In genomic region chr1:121365732-121366131, GRCh38 we compare ENCODE assay signal across 8 cellular contexts.
DNase-seq lines count a peak whose midpoint lies in the region; ATAC-seq and TF ChIP-seq lines count a peak whose summit lies in the region.
"Not testable (repeated sequence)": the region's sequence is repeated elsewhere in the genome, so short reads cannot be mapped to it uniquely, and the experiment has no call there.

No MANE protein-coding gene starts in this region.

- H3K4me1 ChIP-seq in CD8-positive, alpha-beta memory T cell (ENCODE audit: insufficient read depth, low read length), result not testable (repeated sequence)

- POLR2A ChIA-PET in CD8-positive, alpha-beta memory T cell (lab: Charles Lee); activated CD8-positive, alpha-beta T cell treated with anti-CD3 and anti-CD28 coated beads, Interleukin-2, amount 10 ng/mL, durations not matched to agents 7 days and 5 days (lab: Charles Lee): not testable (repeated sequence)

- TF ChIP-seq CTCF in foreskin fibroblast (IDR thresholded peaks at IDR 0.05; ENCODE audit: low read depth, low read length), result not testable (repeated sequence)

- intact Hi-C loops in activated naive CD4-positive, alpha-beta T cell treated with anti-CD3 and anti-CD28 coated beads for 36 hours (cut with micrococcal nuclease), result not testable (repeated sequence)

- H3K36me3 Mint-ChIP-seq in CD8-positive, alpha-beta memory T cell; activated CD8-positive, alpha-beta T cell treated with anti-CD3 and anti-CD28 coated beads, Interleukin-2, amount 10 ng/mL, durations not matched to agents 7 days and 5 days (ENCODE audit: low read depth); activated naive CD4-positive, alpha-beta T cell treated with anti-CD3 and anti-CD28 coated beads for 36 hours (ENCODE audit: low read depth); stimulated activated naive B cell treated with anti-CD40 and anti-IgM and Interleukin-4, amounts not matched to agents 10 μg/mL and 1 μg/mL and 100 μg/mL, for 72 hours: not testable (repeated sequence)

- ATAC-seq in HG03175 (IDR thresholded peaks at IDR 0.05; ENCODE audit: unreplicated experiment), result peak; percentile 54
- peak; percentile 63 for ATAC-seq in activated CD8-positive, alpha-beta T cell treated with anti-CD3 and anti-CD28 coated beads, Interleukin-2, amount 10 ng/mL, durations not matched to agents 7 days and 5 days
- ATAC-seq in stimulated activated naive B cell treated with anti-CD40 and anti-IgM and Interleukin-4, amounts not matched to agents 10 μg/mL and 1 μg/mL and 100 μg/mL, for 72 hours (replicated peaks), result peak; percentile 73 to 81

- CTCF ChIA-PET in CD8-positive, alpha-beta memory T cell (lab: Charles Lee); activated CD8-positive, alpha-beta T cell treated with anti-CD3 and anti-CD28 coated beads, Interleukin-2, amount 10 ng/mL, durations not matched to agents 7 days and 5 days (lab: Charles Lee); activated naive CD4-positive, alpha-beta T cell treated with anti-CD3 and anti-CD28 coated beads for 36 hours (lab: Charles Lee): not testable (repeated sequence)

- H3K36me3 ChIP-seq in CD8-positive, alpha-beta memory T cell (ENCODE audit: insufficient read depth, low read length), result not testable (repeated sequence)

- H3K4me3 Mint-ChIP-seq in CD8-positive, alpha-beta memory T cell; activated CD8-positive, alpha-beta T cell treated with anti-CD3 and anti-CD28 coated beads, Interleukin-2, amount 10 ng/mL, durations not matched to agents 7 days and 5 days; activated naive CD4-positive, alpha-beta T cell treated with anti-CD3 and anti-CD28 coated beads for 36 hours; stimulated activated naive B cell treated with anti-CD40 and anti-IgM and Interleukin-4, amounts not matched to agents 10 μg/mL and 1 μg/mL and 100 μg/mL, for 72 hours: not testable (repeated sequence)

- H3K27me3 ChIP-seq in CD8-positive, alpha-beta memory T cell (ENCODE audit: insufficient read depth, low read length, poor library complexity, severe bottlenecking), result not testable (repeated sequence)

- not testable (repeated sequence) for H3K9me3 ChIP-seq in CD8-positive, alpha-beta memory T cell (ENCODE audit: low read length)

- not testable (repeated sequence) for H3K27ac ChIP-seq in CD8-positive, alpha-beta memory T cell (ENCODE audit: low read depth, low read length)

- H3K4me1 Mint-ChIP-seq in CD8-positive, alpha-beta memory T cell; activated CD8-positive, alpha-beta T cell treated with anti-CD3 and anti-CD28 coated beads, Interleukin-2, amount 10 ng/mL, durations not matched to agents 7 days and 5 days (ENCODE audit: low read depth); activated naive CD4-positive, alpha-beta T cell treated with anti-CD3 and anti-CD28 coated beads for 36 hours (ENCODE audit: low read depth); stimulated activated naive B cell treated with anti-CD40 and anti-IgM and Interleukin-4, amounts not matched to agents 10 μg/mL and 1 μg/mL and 100 μg/mL, for 72 hours: not testable (repeated sequence)

- H3K9me3 Mint-ChIP-seq in CD8-positive, alpha-beta memory T cell; activated CD8-positive, alpha-beta T cell treated with anti-CD3 and anti-CD28 coated beads, Interleukin-2, amount 10 ng/mL, durations not matched to agents 7 days and 5 days (ENCODE audit: insufficient read depth); activated naive CD4-positive, alpha-beta T cell treated with anti-CD3 and anti-CD28 coated beads for 36 hours; stimulated activated naive B cell treated with anti-CD40 and anti-IgM and Interleukin-4, amounts not matched to agents 10 μg/mL and 1 μg/mL and 100 μg/mL, for 72 hours: not testable (repeated sequence)

- H3K27me3 Mint-ChIP-seq in CD8-positive, alpha-beta memory T cell; activated CD8-positive, alpha-beta T cell treated with anti-CD3 and anti-CD28 coated beads, Interleukin-2, amount 10 ng/mL, durations not matched to agents 7 days and 5 days (ENCODE audit: low read depth); activated naive CD4-positive, alpha-beta T cell treated with anti-CD3 and anti-CD28 coated beads for 36 hours (ENCODE audit: low read depth); stimulated activated naive B cell treated with anti-CD40 and anti-IgM and Interleukin-4, amounts not matched to agents 10 μg/mL and 1 μg/mL and 100 μg/mL, for 72 hours: not testable (repeated sequence)

- not testable (repeated sequence) for H3K4me3 ChIP-seq in CD8-positive, alpha-beta memory T cell (ENCODE audit: low read length); foreskin fibroblast (ENCODE audit: low read depth in 1 of 2, low read length in 2 of 2)

- H3K27ac Mint-ChIP-seq in CD8-positive, alpha-beta memory T cell; activated CD8-positive, alpha-beta T cell treated with anti-CD3 and anti-CD28 coated beads, Interleukin-2, amount 10 ng/mL, durations not matched to agents 7 days and 5 days; activated naive CD4-positive, alpha-beta T cell treated with anti-CD3 and anti-CD28 coated beads for 36 hours; stimulated activated naive B cell treated with anti-CD40 and anti-IgM and Interleukin-4, amounts not matched to agents 10 μg/mL and 1 μg/mL and 100 μg/mL, for 72 hours: not testable (repeated sequence)

- peak; percentile 8 to 80 (median 41) for DNase-seq in CD8-positive, alpha-beta memory T cell
- peak; percentile 18 for DNase-seq in T-helper 9 cell
- DNase-seq in activated CD8-positive, alpha-beta T cell treated with anti-CD3 and anti-CD28 coated beads, Interleukin-2, amount 10 ng/mL, durations not matched to agents 7 days and 5 days, result peak; percentile 66
- peak; percentile 64 for DNase-seq in activated naive CD4-positive, alpha-beta T cell treated with anti-CD3 and anti-CD28 coated beads for 36 hours
- DNase-seq in foreskin fibroblast, result peak; percentile 12 to 21
- peak; percentile 31 for DNase-seq in stimulated activated CD4-positive, alpha-beta T cell treated with anti-CD3 and anti-CD28 coated beads, Interleukin-15, amount 100 ng/mL, for 24 hours
- DNase-seq in stimulated activated naive B cell treated with anti-CD40 and anti-IgM and Interleukin-4, amounts not matched to agents 10 μg/mL and 1 μg/mL and 100 μg/mL, for 72 hours, result peak; percentile 23
